Comparison of ENCODE assay signal across 9 cellular contexts in the genomic region with DNA sequence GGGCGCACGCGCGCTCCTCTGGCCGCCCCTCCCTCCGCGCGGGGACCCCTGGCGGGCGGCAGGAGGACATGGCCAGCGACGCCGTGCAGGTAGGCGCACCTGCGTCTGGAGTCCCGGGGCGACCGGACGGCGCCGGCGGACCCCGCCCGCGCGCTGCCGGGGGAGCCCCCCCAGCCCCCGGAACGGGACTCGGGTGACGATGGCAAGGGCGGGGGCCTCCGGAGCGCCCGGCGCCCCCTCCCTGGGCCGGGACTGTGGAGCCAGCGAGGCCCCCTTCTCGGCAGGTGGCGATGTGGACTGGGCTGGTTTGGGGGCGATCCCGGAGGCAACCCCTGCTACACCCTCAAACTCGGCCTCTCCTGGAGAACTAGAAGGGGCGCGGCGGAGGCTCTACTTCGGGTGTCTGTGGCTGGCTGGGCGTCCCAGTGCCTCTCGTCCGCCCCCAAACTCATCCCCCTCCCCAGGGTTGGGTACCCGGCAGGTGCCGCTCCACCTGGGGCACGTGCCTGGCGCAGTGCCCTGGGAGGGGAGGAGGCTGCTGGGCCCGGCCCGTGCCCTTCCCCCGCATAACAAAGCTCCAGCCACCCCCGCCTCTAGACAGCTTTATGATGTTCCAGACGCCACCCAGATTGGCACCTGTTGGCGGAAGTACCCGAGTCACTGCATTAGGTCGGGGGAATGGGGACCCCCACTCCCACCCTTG. TPM values are rescaled to one million over a fixed set of nuclear protein-coding genes. Genes with fewer than 3 reads are reported as not detected.
DNase-seq lines count a peak whose midpoint lies in the region; FAIRE-seq and TF ChIP-seq lines count a peak whose summit lies in the region.
"Had no signal": no experiment of that assay in that cellular context is flagged by ENCODE, and none has a peak within 500 bp of the region (broad histone marks: within the 10 kb centered on the region; RNA-seq: fewer than 3 reads in every experiment).

No MANE protein-coding gene starts in this region.

- H2BK12ac ChIP-seq in trophoblast cell (ENCODE audit: low read length), result no peak overlapping the region

- FAIRE-seq in GM12892 (lab: Jason Lieb, UNC), result no peak
- FAIRE-seq: endometrium had no signal

- H3K4me3 ChIP-seq in H7 (ENCODE audit: insufficient read depth, low read depth, low read length), result peak overlapping the region; percentile 73
- H3K4me3 ChIP-seq in trophoblast cell (ENCODE audit: low read depth, low read length), result peak overlapping the region; percentile 74

- H3K14ac ChIP-seq in trophoblast cell (ENCODE audit: low read length), result peak overlapping the region; percentile 41

- no peak for TF ChIP-seq POLR2A in GM12892 (IDR thresholded peaks at IDR 0.05; ENCODE audit: low read depth, low read length)

- H2AFZ ChIP-seq in trophoblast cell (ENCODE audit: insufficient read depth, low read length, poor library complexity), result peak overlapping the region; percentile 12

- H3K23ac ChIP-seq in trophoblast cell (ENCODE audit: low read length), result no peak overlapping the region

- no peak overlapping the region for H4K12ac ChIP-seq in trophoblast cell (ENCODE audit: low read depth, low read length)

- H3K18ac ChIP-seq in trophoblast cell (ENCODE audit: low read length), result peak overlapping the region; percentile 49

- no peak overlapping the region for H2AK5ac ChIP-seq in trophoblast cell (ENCODE audit: low read length)

- H3K9me3 ChIP-seq in trophoblast cell (ENCODE audit: insufficient read depth, low read depth, low read length), result no peaks in the 10 kb centered on the region

- H3K79me1 ChIP-seq in trophoblast cell (ENCODE audit: low read length), result peaks cover 7% of the 10 kb centered on the region

- no peak overlapping the region for H2BK120ac ChIP-seq in trophoblast cell (ENCODE audit: insufficient read depth, low read length, poor library complexity)

- peaks cover 2% of the 10 kb centered on the region for H3K79me2 ChIP-seq in trophoblast cell (ENCODE audit: control insufficient read depth, insufficient read depth, low read length, poor library complexity)

- peak overlapping the region; percentile 31 for H3K4ac ChIP-seq in trophoblast cell (ENCODE audit: low read depth, low read length)

- peak; percentile 26 for TF ChIP-seq CTCF in 22Rv1 (IDR thresholded peaks at IDR 0.05)

- H3K27ac ChIP-seq in 22Rv1, result peak overlapping the region; percentile 79
- H3K27ac ChIP-seq in trophoblast cell (ENCODE audit: low read depth, low read length), result no peak overlapping the region

- peaks cover 8 to 16% of the 10 kb centered on the region in 2 experiments for H3K4me1 ChIP-seq in trophoblast cell (ENCODE audit: control insufficient read depth in 1 of 2, insufficient read depth in 2 of 2, low read length in 2 of 2)

- peak overlapping the region; percentile 82 for H3K4me2 ChIP-seq in trophoblast cell (ENCODE audit: low read length)

- peak overlapping the region; percentile 48 for H4K8ac ChIP-seq in trophoblast cell (ENCODE audit: low read depth, low read length)

- no peaks in the 10 kb centered on the region; the same call in 1 of the 2 replicates for H3K36me3 ChIP-seq in H7 (replicated peaks; ENCODE audit: control insufficient read depth, insufficient read depth, low read length)
- H3K36me3 ChIP-seq in trophoblast cell (ENCODE audit: control insufficient read depth in 1 of 2, insufficient read depth in 2 of 2, low read length in 2 of 2), result peaks cover 0 to 2% of the 10 kb centered on the region in 2 experiments

- WGBS in trophoblast cell (ENCODE audit: extremely low coverage, insufficient coverage, insufficient read length), result no CpG with 5 or more reads among the region's 62 CpGs

- H3K9ac ChIP-seq in trophoblast cell (ENCODE audit: low read length), result peak overlapping the region; percentile 70

- peak overlapping the region; percentile 33 for H4K91ac ChIP-seq in trophoblast cell (ENCODE audit: low read depth, low read length)

- DNase-seq in H7, result peak; percentile 86
- peak; percentile 27 for DNase-seq in NCI-H526 treated with DMSO at 0.1 percent for 48 hours (lab: John Stamatoyannopoulos, UW)
- peak; percentile 27 for DNase-seq in activated T-helper 9 cell treated with anti-CD3 and anti-CD28 coated beads, Interleukin-2, amount 50 U/mL, for 16 hours (ENCODE audit: low read depth)
- peak in 32 of 42 donors; percentile 18 to 66 (median 42) for DNase-seq in head of caudate nucleus
- peak in 1 of 2 donors; percentile 3 for DNase-seq in trophoblast cell
- DNase-seq in CD1c-positive myeloid dendritic cell (ENCODE audit: extremely low spot score), result no peak
- no peak for DNase-seq in GM12892 (ENCODE audit: insufficient read length)

- H2BK5ac ChIP-seq in trophoblast cell (ENCODE audit: low read depth, low read length, poor library complexity), result no peak overlapping the region

- intact Hi-C loops in head of caudate nucleus (cut with DNase I), result no loop called here

- H3K27me3 ChIP-seq in H7 (ENCODE audit: control insufficient read depth, insufficient read depth, low read length), result peaks cover 3% of the 10 kb centered on the region
- no peaks in the 10 kb centered on the region for H3K27me3 ChIP-seq in trophoblast cell (ENCODE audit: insufficient read depth, low read length)

RNA-seq across cellular contexts. Expression of a gene that starts 0.5 kb away (rescaled TPM):
- 108 and 127 TPM in 2 replicates for total RNA-seq in H7 (2014; rRNA removed; shearing (Covaris generic))
- 20.5 and 22.9 TPM in 2 replicates for polyA plus RNA-seq in trophoblast cell (2013)
- polyA plus RNA-seq in GM12892 (2012; ENCODE audit: missing spikeins), result 40.0 TPM

RNA-seq across cellular contexts. Expression of a gene that starts 14.5 kb away (rescaled TPM):
- 94.6 and 131 TPM in 2 replicates for total RNA-seq in H7 (2014; rRNA removed; shearing (Covaris generic))
- polyA plus RNA-seq in trophoblast cell (2013), result 80.7 and 85.8 TPM in 2 replicates
- polyA plus RNA-seq in GM12892 (2012; ENCODE audit: missing spikeins), result 79.3 TPM

RNA-seq across cellular contexts. Expression of a gene that starts 41.5 kb away (rescaled TPM):
- 0.22 and 0.35 TPM in 2 replicates for total RNA-seq in H7 (2014; rRNA removed; shearing (Covaris generic))
- polyA plus RNA-seq in trophoblast cell (2013), result 0.05 TPM in 1 of 2 replicates, not detected in the other
- polyA plus RNA-seq in GM12892 (2012; ENCODE audit: missing spikeins), result not detected

RNA-seq across cellular contexts. Expression of a gene that starts 52.4 kb away (rescaled TPM):
- 5.9 and 6.1 TPM in 2 replicates for total RNA-seq in H7 (2014; rRNA removed; shearing (Covaris generic))
- polyA plus RNA-seq in trophoblast cell (2013), result 6.7 and 7.6 TPM in 2 replicates
- 45.4 TPM for polyA plus RNA-seq in GM12892 (2012; ENCODE audit: missing spikeins)

Comparison
In these comparisons a context has a peak if more than half of its experiments do, and no peak if none do; other contexts are left out.
1. DNase-seq: peak in H7 (single experiment), NCI-H526 treated with DMSO at 0.1 percent for 48 hours (single experiment), activated T-helper 9 cell treated with anti-CD3 and anti-CD28 coated beads, Interleukin-2, amount 50 U/mL, for 16 hours (single experiment) and head of caudate nucleus (32 of 42); none in CD1c-positive myeloid dendritic cell (single experiment) and GM12892 (single experiment).